ENCODE assay signal across 8 cellular contexts in the genomic region with DNA sequence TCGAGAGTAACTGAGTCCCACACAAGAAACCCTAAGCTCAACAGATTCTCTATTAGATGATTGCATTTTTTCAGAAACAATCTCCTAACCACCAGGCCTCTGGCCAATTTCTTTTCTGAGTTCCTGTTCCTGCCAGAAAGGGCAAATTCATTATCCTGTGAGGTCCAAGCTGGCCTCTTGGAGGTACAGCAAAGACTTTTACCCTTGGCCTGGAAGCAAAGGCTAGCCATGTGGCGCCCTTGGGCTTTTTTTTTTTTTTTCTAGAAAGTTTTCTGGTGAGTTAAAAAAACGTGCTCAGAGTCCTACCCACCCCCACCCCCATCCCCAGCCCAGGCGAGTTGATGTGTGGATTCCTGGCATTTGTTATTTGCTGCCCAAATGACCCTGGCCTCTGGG. TPM values are rescaled to one million over a fixed set of nuclear protein-coding genes. Genes with fewer than 3 reads are reported as not detected.
DNase-seq lines count a peak whose midpoint lies in the region; ATAC-seq and TF ChIP-seq lines count a peak whose summit lies in the region.

No MANE protein-coding gene starts in this region.

- DNase-seq in T-helper 2 cell treated with Interferon-gamma antibody and Interleukin-4, amounts not matched to agents 5 μg/mL and 100 μg/mL, for 36 hours (ENCODE audit: low spot score): no peak
- peak; percentile 88 for DNase-seq in myocyte (ENCODE audit: low read depth)
- DNase-seq in GM20000 (ENCODE audit: low spot score): no peak
- DNase-seq in stimulated activated CD4-positive, alpha-beta T cell treated with anti-CD3 and anti-CD28 coated beads, Interleukin-4, amount 100 ng/mL, for 1 hour: no peak

- H3K36me3 Mint-ChIP-seq in T-helper 2 cell treated with Interferon-gamma antibody and Interleukin-4, amounts not matched to agents 5 μg/mL and 100 μg/mL, for 36 hours (ENCODE audit: low read depth): peaks cover 11% of the 10 kb centered on the region

- H3K36me3 ChIP-seq in esophagus (ENCODE audit: control insufficient read depth in 2 of 2, insufficient read depth in 2 of 2, low read length in 1 of 2): no peaks in the 10 kb centered on the region

- 13 to 29% methylated on average over 4 of the region's 4 CpGs for WGBS in esophagus, 2 donors

- TF ChIP-seq CTCF in GM20000 (IDR thresholded peaks at IDR 0.05; ENCODE audit: extremely low read depth, missing control alignments): no peak

- peaks cover 15% of the 10 kb centered on the region for H3K9me3 Mint-ChIP-seq in T-helper 2 cell treated with Interferon-gamma antibody and Interleukin-4, amounts not matched to agents 5 μg/mL and 100 μg/mL, for 36 hours

- no peaks in the 10 kb centered on the region for H3K27me3 Mint-ChIP-seq in T-helper 2 cell treated with Interferon-gamma antibody and Interleukin-4, amounts not matched to agents 5 μg/mL and 100 μg/mL, for 36 hours (ENCODE audit: low read depth)

- H3K27ac Mint-ChIP-seq in T-helper 2 cell treated with Interferon-gamma antibody and Interleukin-4, amounts not matched to agents 5 μg/mL and 100 μg/mL, for 36 hours: peak overlapping the region; percentile 89

- H3K4me3 Mint-ChIP-seq in T-helper 2 cell treated with Interferon-gamma antibody and Interleukin-4, amounts not matched to agents 5 μg/mL and 100 μg/mL, for 36 hours: peak overlapping the region; percentile 68

- ATAC-seq in GM18502 (IDR thresholded peaks at IDR 0.05; ENCODE audit: poor library complexity, unreplicated experiment): peak; percentile 32
- ATAC-seq in HG03045 (IDR thresholded peaks at IDR 0.05; ENCODE audit: unreplicated experiment): peak; percentile 17
- no peak for ATAC-seq in HG03039 (IDR thresholded peaks at IDR 0.05; ENCODE audit: unreplicated experiment)

- H3K4me1 Mint-ChIP-seq in T-helper 2 cell treated with Interferon-gamma antibody and Interleukin-4, amounts not matched to agents 5 μg/mL and 100 μg/mL, for 36 hours (ENCODE audit: low read depth): peaks cover 19% of the 10 kb centered on the region

- H3K27me3 ChIP-seq in esophagus (ENCODE audit: control insufficient read depth in 1 of 2, insufficient read depth in 2 of 2, low read length in 2 of 2): no peaks in the 10 kb centered on the region

- H3K9me3 ChIP-seq in esophagus (ENCODE audit: control insufficient read depth in 2 of 2, insufficient read depth in 1 of 2, low read depth in 1 of 2, low read length in 1 of 2): no peaks in the 10 kb centered on the region

- peak overlapping the region; percentile 92 to 94 for H3K27ac ChIP-seq in esophagus (ENCODE audit: low read depth in 2 of 2, low read length in 1 of 2)

- H3K4me3 ChIP-seq in esophagus (ENCODE audit: low read depth in 1 of 2, low read length in 2 of 2): no peak overlapping the region

- H3K4me1 ChIP-seq in esophagus (ENCODE audit: control insufficient read depth in 2 of 2, insufficient read depth in 2 of 2, low read length in 1 of 2): peaks cover 3 to 5% of the 10 kb centered on the region in 2 donors

RNA-seq across cellular contexts. Expression of a gene that starts 59.0 kb away (rescaled TPM):
- 1,000 to 10,000 TPM; 5,932 to 7,853 TPM for polyA plus RNA-seq in esophagus
- 10,850 and 11,113 TPM in 2 replicates for total RNA-seq in myocyte
- polyA plus RNA-seq in myocyte (2012): 8,079 TPM
